1 cellular context compared by ENCODE assay signal in genomic region chr7:105131033-105131656, GRCh38.
TF ChIP-seq lines count a peak whose summit lies in the region.

No MANE protein-coding gene starts in this region.

TF ChIP-seq in K562, 482 proteins besides CTCF, POLR2A, EP300 and RAD21 (continued from another document and continues in another):
- TF ChIP-seq HBP1 (CRISPR knock-in tag; IDR thresholded peaks at IDR 0.05) (no peak), FOXM1 (IDR thresholded peaks at IDR 0.05; ENCODE audit: low read depth) (no peak), FOXM1 (CRISPR knock-in tag; IDR thresholded peaks at IDR 0.05; ENCODE audit: low read depth) (no peak), IRF1 (CRISPR knock-in tag; IDR thresholded peaks at IDR 0.05; ENCODE audit: borderline replicate concordance) (no peak), MCM2 (IDR thresholded peaks at IDR 0.05; ENCODE audit: low read depth) (no peak), ELK3 (CRISPR knock-in tag; IDR thresholded peaks at IDR 0.05) (no peak), TBL1XR1 (IDR thresholded peaks at IDR 0.05; ENCODE audit: low read length in 2 of 2) (peak in 1 of 2 experiments; percentile 69; a peak in 2 of 4 replicates), FOXA1 (IDR thresholded peaks at IDR 0.05; ENCODE audit: borderline replicate concordance) (no peak), TARDBP (IDR thresholded peaks at IDR 0.05) (no peak), NFE2 (IDR thresholded peaks at IDR 0.05; ENCODE audit: low read depth) (peak; percentile 88), TCFL5 (CRISPR knock-in tag; conservative IDR thresholded peaks at IDR 0.05) (no peak), MLLT1 (IDR thresholded peaks at IDR 0.05) (no peak), ZBTB26 (CRISPR knock-in tag; IDR thresholded peaks at IDR 0.05) (no peak), ASH1L (IDR thresholded peaks at IDR 0.05; ENCODE audit: borderline replicate concordance, low read depth, partially characterized antibody) (no peak), PHF20 (IDR thresholded peaks at IDR 0.05; ENCODE audit: partially characterized antibody) (peak; percentile 16), MYNN (IDR thresholded peaks at IDR 0.05) (no peak), MYNN (CRISPR knock-in tag; IDR thresholded peaks at IDR 0.05) (no peak), SOX6 (IDR thresholded peaks at IDR 0.05) (peak; percentile 24; the same call in 1 of the 2 replicates), SMARCE1 (IDR thresholded peaks at IDR 0.05) (peak; percentile 79), TAF7 (tag; IDR thresholded peaks at IDR 0.05) (no peak), BCOR (IDR thresholded peaks at IDR 0.05) (no peak), ZNF444 (CRISPR knock-in tag; IDR thresholded peaks at IDR 0.05) (peak; percentile 42; the same call in 1 of the 2 replicates), HNRNPLL (IDR thresholded peaks at IDR 0.05; ENCODE audit: low read depth, low read length, poor library complexity, severe bottlenecking) (no peak), MAFG (tag; conservative IDR thresholded peaks at IDR 0.05) (peak; percentile 87), ARID3A (IDR thresholded peaks at IDR 0.05; ENCODE audit: borderline replicate concordance, low read depth, low read length) (no peak), POLR3G (IDR thresholded peaks at IDR 0.05; ENCODE audit: extremely low read depth, insufficient read length, insufficient replicate concordance) (no peak), ZNF133 (CRISPR knock-in tag; IDR thresholded peaks at IDR 0.05) (no peak), SAFB (IDR thresholded peaks at IDR 0.05; ENCODE audit: borderline replicate concordance, low read depth, low read length) (no peak), RB1 (IDR thresholded peaks at IDR 0.05; ENCODE audit: low read depth) (no peak), GTF3C2 (IDR thresholded peaks at IDR 0.05; ENCODE audit: borderline replicate concordance, extremely low read depth, insufficient read length) (no peak), FOXP4 (CRISPR knock-in tag; IDR thresholded peaks at IDR 0.05; ENCODE audit: borderline replicate concordance) (no peak), NR0B1 (IDR thresholded peaks at IDR 0.05; ENCODE audit: partially characterized antibody) (no peak), ZNF407 (IDR thresholded peaks at IDR 0.05; ENCODE audit: low read depth) (no peak), COPS2 (conservative IDR thresholded peaks at IDR 0.05) (no peak), ZNF239 (CRISPR knock-in tag; IDR thresholded peaks at IDR 0.05) (no peak), CEBPG (CRISPR knock-in tag; IDR thresholded peaks at IDR 0.05) (no peak), CEBPG (tag; conservative IDR thresholded peaks at IDR 0.05 in 1 of 2, IDR thresholded peaks at IDR 0.05 in 1 of 2) (no peak), ZBTB8A (IDR thresholded peaks at IDR 0.05; ENCODE audit: partially characterized antibody) (no peak)
